In genomic region chr3:16251316-16252085, GRCh38 we compare ENCODE assay signal across 23 cellular contexts.
"Had no signal": no experiment of that assay in that cellular context is flagged by ENCODE, and none has a peak within 500 bp of the region (broad histone marks: within the 10 kb centered on the region; RNA-seq: fewer than 3 reads in every experiment).

No MANE protein-coding gene starts in this region.

- H3K9me3 ChIP-seq: pancreas, psoas muscle, right atrium auricular region, testis, vagina had no signal

- H3K9me3 Mint-ChIP-seq: activated CD4-positive, alpha-beta T cell treated with anti-CD3 and anti-CD28 coated beads, Interleukin-2, amount 10 ng/mL, durations not matched to agents 7 days and 5 days; activated CD8-positive, alpha-beta T cell treated with anti-CD3 and anti-CD28 coated beads for 36 hours; activated naive CD4-positive, alpha-beta T cell treated with anti-CD3 and anti-CD28 coated beads, Interleukin-2, amount 10 ng/mL, durations not matched to agents 7 days and 5 days; nephron; stimulated activated effector memory CD8-positive, alpha-beta T cell treated with anti-CD3 and anti-CD28 coated beads, Interleukin-12 subunit alpha, Interleukin-12 subunit beta, amount 100 ng/mL, for 72 hours had no signal

- H3K27me3 ChIP-seq: pancreas, right atrium auricular region, testis, vagina had no signal

- H3K27ac ChIP-seq: psoas muscle, right atrium auricular region, testis, vagina had no signal

- H3K27ac Mint-ChIP-seq: activated CD4-positive, alpha-beta T cell treated with anti-CD3 and anti-CD28 coated beads, Interleukin-2, amount 10 ng/mL, durations not matched to agents 7 days and 5 days; activated CD8-positive, alpha-beta memory T cell treated with anti-CD3 and anti-CD28 coated beads, Interleukin-2, amount 10 ng/mL, durations not matched to agents 7 days and 5 days; activated CD8-positive, alpha-beta T cell treated with anti-CD3 and anti-CD28 coated beads for 36 hours; activated naive CD4-positive, alpha-beta T cell treated with anti-CD3 and anti-CD28 coated beads, Interleukin-2, amount 10 ng/mL, durations not matched to agents 7 days and 5 days; stimulated activated effector memory CD8-positive, alpha-beta T cell treated with anti-CD3 and anti-CD28 coated beads, Interleukin-12 subunit alpha, Interleukin-12 subunit beta, amount 100 ng/mL, for 72 hours; T-helper 17 cell had no signal

- H3K4me1 Mint-ChIP-seq: nephron had no signal

- H3K27me3 Mint-ChIP-seq: activated CD4-positive, alpha-beta T cell treated with anti-CD3 and anti-CD28 coated beads, Interleukin-2, amount 10 ng/mL, durations not matched to agents 7 days and 5 days; activated CD8-positive, alpha-beta memory T cell treated with anti-CD3 and anti-CD28 coated beads, Interleukin-2, amount 10 ng/mL, durations not matched to agents 7 days and 5 days; activated CD8-positive, alpha-beta T cell treated with anti-CD3 and anti-CD28 coated beads for 36 hours; activated naive CD4-positive, alpha-beta T cell treated with anti-CD3 and anti-CD28 coated beads, Interleukin-2, amount 10 ng/mL, durations not matched to agents 7 days and 5 days; T-helper 17 cell had no signal

- H3K36me3 Mint-ChIP-seq: activated naive CD4-positive, alpha-beta T cell treated with anti-CD3 and anti-CD28 coated beads, Interleukin-2, amount 10 ng/mL, durations not matched to agents 7 days and 5 days; stimulated activated effector memory CD8-positive, alpha-beta T cell treated with anti-CD3 and anti-CD28 coated beads, Interleukin-12 subunit alpha, Interleukin-12 subunit beta, amount 100 ng/mL, for 72 hours had no signal

- H3K36me3 ChIP-seq: pancreas, right atrium auricular region, vagina had no signal

- H3K4me3 ChIP-seq: pancreas, psoas muscle, right atrium auricular region, testis, vagina had no signal

- DNase-seq: activated CD4-positive, alpha-beta T cell treated with anti-CD3 and anti-CD28 coated beads, Interleukin-2, amount 10 ng/mL, durations not matched to agents 7 days and 5 days; activated CD8-positive, alpha-beta memory T cell treated with anti-CD3 and anti-CD28 coated beads, Interleukin-2, amount 10 ng/mL, durations not matched to agents 7 days and 5 days; activated CD8-positive, alpha-beta T cell treated with anti-CD3 and anti-CD28 coated beads for 36 hours; activated effector memory CD4-positive, alpha-beta T cell treated with anti-CD3 and anti-CD28 coated beads, Interleukin-2, amount 50 U/mL, for 16 hours; activated naive CD4-positive, alpha-beta T cell treated with anti-CD3 and anti-CD28 coated beads, Interleukin-2, amount 10 ng/mL, durations not matched to agents 7 days and 5 days; activated T-cell treated with anti-CD3 and anti-CD28 coated beads for 4 hours; amygdala; cortex of kidney; effector CD4-positive, alpha-beta T cell; hypothalamus; islet precursor cell; left cardiac atrium; mesenchymal stem cell; psoas muscle; stimulated activated CD4-positive, alpha-beta T cell treated with anti-CD3 and anti-CD28 coated beads, Interleukin-1b, Interleukin-23, amount 100 ng/mL, for 48 hours; T-helper 17 cell; testis; trophoblast cell had no signal

- H3K4me3 Mint-ChIP-seq: activated CD4-positive, alpha-beta T cell treated with anti-CD3 and anti-CD28 coated beads, Interleukin-2, amount 10 ng/mL, durations not matched to agents 7 days and 5 days; activated CD8-positive, alpha-beta memory T cell treated with anti-CD3 and anti-CD28 coated beads, Interleukin-2, amount 10 ng/mL, durations not matched to agents 7 days and 5 days; activated CD8-positive, alpha-beta T cell treated with anti-CD3 and anti-CD28 coated beads for 36 hours; activated naive CD4-positive, alpha-beta T cell treated with anti-CD3 and anti-CD28 coated beads, Interleukin-2, amount 10 ng/mL, durations not matched to agents 7 days and 5 days; nephron; stimulated activated effector memory CD8-positive, alpha-beta T cell treated with anti-CD3 and anti-CD28 coated beads, Interleukin-12 subunit alpha, Interleukin-12 subunit beta, amount 100 ng/mL, for 72 hours; T-helper 17 cell had no signal
